Comparison of ENCODE assay signal across 8 cellular contexts in genomic region chr2:46164581-46165301, GRCh38.
DNase-seq lines count a peak whose midpoint lies in the region; ATAC-seq and TF ChIP-seq lines count a peak whose summit lies in the region.

No MANE protein-coding gene starts in this region.

- H3K36me3 ChIP-seq in brain microvascular endothelial cell (replicated peaks), result peaks cover 10% of the 10 kb centered on the region
- H3K36me3 ChIP-seq in kidney epithelial cell (ENCODE audit: control insufficient read depth, insufficient read depth, low read length), result peaks cover 1% of the 10 kb centered on the region
- H3K36me3 ChIP-seq in skeletal muscle tissue (ENCODE audit: control insufficient read depth in 3 of 3, insufficient read depth in 3 of 3, low read length in 3 of 3), result peaks cover 0 to 8% (median 0%) of the 10 kb centered on the region in 3 donors

- DNase-seq in H4 (ENCODE audit: low spot score), result peak; percentile 58
- peak; percentile 93 for DNase-seq in brain microvascular endothelial cell
- DNase-seq in kidney epithelial cell (ENCODE audit: low read depth), result peak; percentile 37
- no peak for DNase-seq in T-helper 2 cell treated with Interferon-gamma antibody and Interleukin-4, amounts not matched to agents 5 μg/mL and 100 μg/mL, for 36 hours (ENCODE audit: low spot score)
- DNase-seq in effector CD8-positive, alpha-beta T cell (lab: John Stamatoyannopoulos, UW), result no peak

- H3K4me3 Mint-ChIP-seq in T-helper 2 cell treated with Interferon-gamma antibody and Interleukin-4, amounts not matched to agents 5 μg/mL and 100 μg/mL, for 36 hours, result no peak overlapping the region

- peaks cover 17 to 20% (median 19%) of the 10 kb centered on the region in 3 donors for H3K4me1 ChIP-seq in skeletal muscle tissue (ENCODE audit: control insufficient read depth in 3 of 3, insufficient read depth in 3 of 3, low read length in 3 of 3)

- H3K9me3 Mint-ChIP-seq in T-helper 2 cell treated with Interferon-gamma antibody and Interleukin-4, amounts not matched to agents 5 μg/mL and 100 μg/mL, for 36 hours, result no peaks in the 10 kb centered on the region

- no peaks in the 10 kb centered on the region for H3K36me3 Mint-ChIP-seq in T-helper 2 cell treated with Interferon-gamma antibody and Interleukin-4, amounts not matched to agents 5 μg/mL and 100 μg/mL, for 36 hours (ENCODE audit: low read depth)

- peaks cover 3% of the 10 kb centered on the region for H3K4me1 Mint-ChIP-seq in T-helper 2 cell treated with Interferon-gamma antibody and Interleukin-4, amounts not matched to agents 5 μg/mL and 100 μg/mL, for 36 hours (ENCODE audit: low read depth)

- H3K4me3 ChIP-seq in brain microvascular endothelial cell (ENCODE audit: low read depth, low read length) (no peak overlapping the region), kidney epithelial cell (ENCODE audit: low read depth, low read length) (no peak overlapping the region), skeletal muscle tissue (ENCODE audit: low read length in 3 of 3) (peak overlapping the region in 1 of 3 donors; percentile 6)

- H3K27me3 Mint-ChIP-seq in T-helper 2 cell treated with Interferon-gamma antibody and Interleukin-4, amounts not matched to agents 5 μg/mL and 100 μg/mL, for 36 hours (ENCODE audit: low read depth), result no peaks in the 10 kb centered on the region

- no peak overlapping the region for H3K9ac ChIP-seq in skeletal muscle tissue (ENCODE audit: low read depth in 1 of 3, low read length in 3 of 3)

- in situ Hi-C loops in brain microvascular endothelial cell (cut with HindIII; ENCODE audit: low pct_ligation_motif_present, low sequenced_read_pairs), result no loop called here

- ATAC-seq in GM21423 (IDR thresholded peaks at IDR 0.05; ENCODE audit: unreplicated experiment) (no peak), HG02981 (IDR thresholded peaks at IDR 0.05; ENCODE audit: unreplicated experiment) (no peak)

- H3K9me3 ChIP-seq in skeletal muscle tissue (ENCODE audit: control insufficient read depth in 3 of 3, low read length in 3 of 3), result no peaks in the 10 kb centered on the region

- H3K27ac Mint-ChIP-seq in T-helper 2 cell treated with Interferon-gamma antibody and Interleukin-4, amounts not matched to agents 5 μg/mL and 100 μg/mL, for 36 hours, result no peak overlapping the region

- no peaks in the 10 kb centered on the region for H3K27me3 ChIP-seq in brain microvascular endothelial cell (replicated peaks)
- H3K27me3 ChIP-seq in kidney epithelial cell (ENCODE audit: control insufficient read depth, insufficient read depth, low read length), result no peaks in the 10 kb centered on the region
- H3K27me3 ChIP-seq in skeletal muscle tissue (ENCODE audit: control insufficient read depth in 3 of 3, insufficient read depth in 3 of 3, low read length in 3 of 3), result no peaks in the 10 kb centered on the region

- H3K27ac ChIP-seq in brain microvascular endothelial cell (peak overlapping the region; percentile 65), skeletal muscle tissue (ENCODE audit: low read depth, low read length) (peak overlapping the region; percentile 44)

- TF ChIP-seq CTCF in brain microvascular endothelial cell (IDR thresholded peaks at IDR 0.05; ENCODE audit: low read depth, low read length, missing control alignments), result no peak
- TF ChIP-seq CTCF in kidney epithelial cell (IDR thresholded peaks at IDR 0.05; ENCODE audit: insufficient read depth, low read length, poor library complexity, severe bottlenecking), result no peak

Comparison
In these comparisons a context has a peak if more than half of its experiments do, and no peak if none do; other contexts are left out.
1. DNase-seq: peak in H4 (single experiment), brain microvascular endothelial cell (single experiment) and kidney epithelial cell (single experiment); none in T-helper 2 cell treated with Interferon-gamma antibody and Interleukin-4, amounts not matched to agents 5 μg/mL and 100 μg/mL, for 36 hours (single experiment) and effector CD8-positive, alpha-beta T cell (single experiment).